Comparison of ENCODE assay signal across 15 cellular contexts in genomic region chr5:32330126-32330971, GRCh38. TPM values are rescaled to one million over a fixed set of nuclear protein-coding genes. Genes with fewer than 3 reads are reported as not detected.
DNase-seq lines count a peak whose midpoint lies in the region; ATAC-seq, FAIRE-seq and TF ChIP-seq lines count a peak whose summit lies in the region.
"Had no signal": no experiment of that assay in that cellular context is flagged by ENCODE, and none has a peak within 500 bp of the region (broad histone marks: within the 10 kb centered on the region; RNA-seq: fewer than 3 reads in every experiment).

No MANE protein-coding gene starts in this region.

- no peak overlapping the region for H3K4me2 ChIP-seq in A549
- peak overlapping the region; percentile 0; the same call in 1 of the 2 replicates for H3K4me2 ChIP-seq in PC-9
- H3K4me2 ChIP-seq in hepatocyte, result no peak overlapping the region

- H3K4me3 ChIP-seq in A549, result no peak overlapping the region
- no peak overlapping the region for H3K4me3 ChIP-seq in PC-9
- no peak overlapping the region for H3K4me3 ChIP-seq in hepatocyte
- H3K4me3 ChIP-seq in pancreas, result no peak overlapping the region
- H3K4me3 ChIP-seq: SJSA1 had no signal

- no peaks in the 10 kb centered on the region for H3K79me2 ChIP-seq in PC-9 (ENCODE audit: low read depth)
- H3K79me2 ChIP-seq in hepatocyte, result no peaks in the 10 kb centered on the region

- intact Hi-C loops in PC-9 (cut with micrococcal nuclease; ENCODE audit: unreplicated experiment), result no loop called here
- intact Hi-C loops in pancreas (cut with DNase I), result loop anchor here in 1 of 3 donors (5.0 kb wide), 1 partner anchor 98 kb away; no protein-coding TSS in a partner anchor

- 74% methylated on average over 11 of the region's 11 CpGs for WGBS in A549 (ENCODE audit: missing lambda C conversion rate)
- 83% methylated on average over 11 of the region's 11 CpGs for WGBS in hepatocyte (ENCODE audit: low lambda C conversion rate, missing lambda C conversion rate)
- WGBS in pancreas, 2 donors, result 46% methylated on average over 11 of the region's 11 CpGs

- POLR2A ChIA-PET in A549 (lab: Yijun Ruan, JAX) (no interaction called here), PC-9 (lab: Charles Lee; ENCODE audit: unreplicated experiment) (no interaction called here)

- H3F3A ChIP-seq in PC-9 (ENCODE audit: insufficient read depth, low read depth), result no peaks in the 10 kb centered on the region

- DNase-seq in A549 (ENCODE audit: low read depth in 1 of 2, low spot score in 1 of 2) (no peak), PC-9 (peak in 1 of 2 experiments; percentile 34), hepatocyte (ENCODE audit: low spot score) (no peak), pancreas (no peak), LoVo (ENCODE audit: low spot score) (no peak)
- DNase-seq: activated CD8-positive, alpha-beta memory T cell treated with anti-CD3 and anti-CD28 coated beads, Interleukin-2, amount 50 U/mL, for 4 hours; activated effector memory CD4-positive, alpha-beta T cell treated with Interleukin-2 at 50 U/mL for 16 hours; DMS 273 treated with DMSO at 0.1 percent for 48 hours had no signal

- H3K27ac ChIP-seq in A549 (no peak overlapping the region), PC-9 (no peak overlapping the region), hepatocyte (peak overlapping the region; percentile 77), pancreas (peak overlapping the region; percentile 25 to 69 (median 67))
- H3K27ac ChIP-seq: SJSA1 had no signal

- no peaks in the 10 kb centered on the region for H3K27me3 ChIP-seq in PC-9 (ENCODE audit: insufficient read depth, low read depth)
- H3K27me3 ChIP-seq in hepatocyte, result no peaks in the 10 kb centered on the region
- H3K27me3 ChIP-seq in pancreas, result no peaks in the 10 kb centered on the region
- H3K27me3 ChIP-seq: SJSA1 had no signal

- TF ChIP-seq RAD21 in A549 (conservative IDR thresholded peaks at IDR 0.05 in 1 of 2, IDR thresholded peaks at IDR 0.05 in 1 of 2), result no peak

- FAIRE-seq in A549 (lab: Jason Lieb, UNC), result no peak
- no peak for FAIRE-seq in pancreas (lab: Jason Lieb, UNC)
- FAIRE-seq: frontal cortex, G401.6, keratinocyte had no signal

- TF ChIP-seq CTCF in A549 (IDR thresholded peaks at IDR 0.05) (no peak), PC-9 (conservative IDR thresholded peaks at IDR 0.05) (no peak), hepatocyte (IDR thresholded peaks at IDR 0.05; ENCODE audit: poor library complexity) (no peak), pancreas (IDR thresholded peaks at IDR 0.05) (no peak)

- no peak overlapping the region for H2AFZ ChIP-seq in PC-9
- H2AFZ ChIP-seq in hepatocyte, result no peak overlapping the region

- ATAC-seq in A549, result peak; percentile 15 to 16; a peak in 2 of 6 replicates
- peak in 3 of 4 donors; percentile 7 to 22 (median 13) for ATAC-seq in pancreas
- ATAC-seq in GM19324 (IDR thresholded peaks at IDR 0.05; ENCODE audit: low FRiP score, unreplicated experiment), result no peak
- no peak for ATAC-seq in GM19463 (IDR thresholded peaks at IDR 0.05; ENCODE audit: unreplicated experiment)
- no peak for ATAC-seq in HG03039 (IDR thresholded peaks at IDR 0.05; ENCODE audit: unreplicated experiment)

- TF ChIP-seq POLR2A in A549 (IDR thresholded peaks at IDR 0.05; ENCODE audit: low read length), result no peak

- H3K4me1 ChIP-seq in A549 (peaks cover 3% of the 10 kb centered on the region; the same call in 1 of the 3 replicates), PC-9 (replicated peaks; ENCODE audit: insufficient read depth) (peaks cover 14% of the 10 kb centered on the region), hepatocyte (ENCODE audit: insufficient read depth) (no peaks in the 10 kb centered on the region), pancreas (peaks cover 4 to 18% (median 10%) of the 10 kb centered on the region in 3 donors)
- H3K4me1 ChIP-seq: SJSA1 had no signal

- no peaks in the 10 kb centered on the region for H4K20me1 ChIP-seq in PC-9 (ENCODE audit: insufficient read depth)
- no peaks in the 10 kb centered on the region for H4K20me1 ChIP-seq in hepatocyte (ENCODE audit: insufficient read depth, poor library complexity, severe bottlenecking)

- H3K9me2 ChIP-seq in PC-9 (ENCODE audit: insufficient read depth) (no peaks in the 10 kb centered on the region), hepatocyte (replicated peaks; ENCODE audit: insufficient read depth) (no peaks in the 10 kb centered on the region)

- CTCF ChIA-PET in A549 (lab: Yijun Ruan, JAX), result interaction anchor here (0.8 to 5.6 kb wide), 43 partner anchors 9 to 770 kb away, joined by 3 to 110 read pairs (median 4); no protein-coding TSS in a partner anchor
- CTCF ChIA-PET in PC-9 (lab: Charles Lee), result interaction anchor here (0.8 to 4.2 kb wide), 6 partner anchors 50 to 506 kb away, joined by 3 to 19 read pairs (median 6); no protein-coding TSS in a partner anchor

- H3K36me3 ChIP-seq in PC-9 (ENCODE audit: low read depth) (no peaks in the 10 kb centered on the region), hepatocyte (replicated peaks; ENCODE audit: insufficient read depth, low read depth) (no peaks in the 10 kb centered on the region), pancreas (no peaks in the 10 kb centered on the region)
- H3K36me3 ChIP-seq: SJSA1 had no signal

- TF ChIP-seq EP300 in A549 (IDR thresholded peaks at IDR 0.05), result no peak

- H3K9me3 ChIP-seq in A549 (no peaks in the 10 kb centered on the region), PC-9 (ENCODE audit: insufficient read depth, low read depth) (peaks cover 5% of the 10 kb centered on the region; the same call in 1 of the 2 replicates), hepatocyte (ENCODE audit: low read depth) (no peaks in the 10 kb centered on the region), pancreas (no peaks in the 10 kb centered on the region)
- H3K9me3 ChIP-seq: SJSA1 had no signal

- no TSS peak for BruUV-seq in PC-9 (replicated peaks; lab: Mats Ljungman, UMichigan)

TF ChIP-seq in A549, 52 proteins besides CTCF, POLR2A, EP300 and RAD21:
- TF ChIP-seq, protein P1, sequence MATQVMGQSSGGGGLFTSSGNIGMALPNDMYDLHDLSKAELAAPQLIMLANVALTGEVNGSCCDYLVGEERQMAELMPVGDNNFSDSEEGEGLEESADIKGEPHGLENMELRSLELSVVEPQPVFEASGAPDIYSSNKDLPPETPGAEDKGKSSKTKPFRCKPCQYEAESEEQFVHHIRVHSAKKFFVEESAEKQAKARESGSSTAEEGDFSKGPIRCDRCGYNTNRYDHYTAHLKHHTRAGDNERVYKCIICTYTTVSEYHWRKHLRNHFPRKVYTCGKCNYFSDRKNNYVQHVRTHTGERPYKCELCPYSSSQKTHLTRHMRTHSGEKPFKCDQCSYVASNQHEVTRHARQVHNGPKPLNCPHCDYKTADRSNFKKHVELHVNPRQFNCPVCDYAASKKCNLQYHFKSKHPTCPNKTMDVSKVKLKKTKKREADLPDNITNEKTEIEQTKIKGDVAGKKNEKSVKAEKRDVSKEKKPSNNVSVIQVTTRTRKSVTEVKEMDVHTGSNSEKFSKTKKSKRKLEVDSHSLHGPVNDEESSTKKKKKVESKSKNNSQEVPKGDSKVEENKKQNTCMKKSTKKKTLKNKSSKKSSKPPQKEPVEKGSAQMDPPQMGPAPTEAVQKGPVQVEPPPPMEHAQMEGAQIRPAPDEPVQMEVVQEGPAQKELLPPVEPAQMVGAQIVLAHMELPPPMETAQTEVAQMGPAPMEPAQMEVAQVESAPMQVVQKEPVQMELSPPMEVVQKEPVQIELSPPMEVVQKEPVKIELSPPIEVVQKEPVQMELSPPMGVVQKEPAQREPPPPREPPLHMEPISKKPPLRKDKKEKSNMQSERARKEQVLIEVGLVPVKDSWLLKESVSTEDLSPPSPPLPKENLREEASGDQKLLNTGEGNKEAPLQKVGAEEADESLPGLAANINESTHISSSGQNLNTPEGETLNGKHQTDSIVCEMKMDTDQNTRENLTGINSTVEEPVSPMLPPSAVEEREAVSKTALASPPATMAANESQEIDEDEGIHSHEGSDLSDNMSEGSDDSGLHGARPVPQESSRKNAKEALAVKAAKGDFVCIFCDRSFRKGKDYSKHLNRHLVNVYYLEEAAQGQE (IDR thresholded peaks at IDR 0.05), result no peak
- TF ChIP-seq FOXS1 (CRISPR knock-in tag; IDR thresholded peaks at IDR 0.05), result no peak
- no peak for TF ChIP-seq MYC (IDR thresholded peaks at IDR 0.05; ENCODE audit: borderline replicate concordance, low read length)
- no peak for TF ChIP-seq GATA3 (IDR thresholded peaks at IDR 0.05; ENCODE audit: borderline replicate concordance)
- TF ChIP-seq TP53 (CRISPR knock-in tag; IDR thresholded peaks at IDR 0.05), result no peak
- no peak for TF ChIP-seq ZNF302 (CRISPR knock-in tag; IDR thresholded peaks at IDR 0.05)
- TF ChIP-seq MAFK (IDR thresholded peaks at IDR 0.05; ENCODE audit: partially characterized antibody), result no peak
- TF ChIP-seq NR3C1 (IDR thresholded peaks at IDR 0.05), result no peak

RNA-seq across cellular contexts. Expression of gene MTMR12, which starts 17.6 kb away (rescaled TPM):
- 26.5 and 29.8 TPM in 2 replicates for polyA plus RNA-seq in A549 (2011; rRNA removed)
- polyA plus RNA-seq in A549 (2012; cell fraction: cytosol; rRNA removed), result 8.4 and 10.4 TPM in 2 replicates
- polyA plus RNA-seq in A549 (2012; cell fraction: nucleus; rRNA removed), result 5.7 and 8.2 TPM in 2 replicates
- 13.8 to 14.3 TPM (median 14.1 TPM) in 3 replicates for polyA plus RNA-seq in A549 (2017; fragmentation: RNase III; extraction: RNeasy Plus Mini Kit Qiagen cat#74134 plus additional on column Dnase treatment)
- 20.7 and 22.9 TPM in 2 replicates for polyA minus RNA-seq in A549 (2011; rRNA and poly(A)+ RNA removed)
- total RNA-seq in PC-9 (2021), result 44.5 and 47.5 TPM in 2 replicates
- 14.7 and 19.7 TPM in 2 replicates for total RNA-seq in hepatocyte
- polyA plus RNA-seq in hepatocyte, result 7.1 and 11.0 TPM in 2 replicates
- 10 to 100 TPM; 20.3 to 32.3 (median 22.1) TPM for total RNA-seq in pancreas
- 10 to 100 TPM in 1 of 2 donors, 1 to 10 TPM in 1; 9.7 to 16.2 TPM for polyA plus RNA-seq in pancreas

Comparison
In these comparisons a context has a peak if more than half of its experiments do, and no peak if none do; other contexts are left out.
1. ATAC-seq: peak in A549 (2 of 2) and pancreas (3 of 4); none in GM19324 (single experiment), GM19463 (single experiment) and HG03039 (single experiment).
2. H3K27ac ChIP-seq: peak in hepatocyte (single experiment) and pancreas (4 of 4); none in A549 (0 of 2) and PC-9 (single experiment).